Comparison of ENCODE assay signal across 2 cellular contexts in the genomic region with DNA sequence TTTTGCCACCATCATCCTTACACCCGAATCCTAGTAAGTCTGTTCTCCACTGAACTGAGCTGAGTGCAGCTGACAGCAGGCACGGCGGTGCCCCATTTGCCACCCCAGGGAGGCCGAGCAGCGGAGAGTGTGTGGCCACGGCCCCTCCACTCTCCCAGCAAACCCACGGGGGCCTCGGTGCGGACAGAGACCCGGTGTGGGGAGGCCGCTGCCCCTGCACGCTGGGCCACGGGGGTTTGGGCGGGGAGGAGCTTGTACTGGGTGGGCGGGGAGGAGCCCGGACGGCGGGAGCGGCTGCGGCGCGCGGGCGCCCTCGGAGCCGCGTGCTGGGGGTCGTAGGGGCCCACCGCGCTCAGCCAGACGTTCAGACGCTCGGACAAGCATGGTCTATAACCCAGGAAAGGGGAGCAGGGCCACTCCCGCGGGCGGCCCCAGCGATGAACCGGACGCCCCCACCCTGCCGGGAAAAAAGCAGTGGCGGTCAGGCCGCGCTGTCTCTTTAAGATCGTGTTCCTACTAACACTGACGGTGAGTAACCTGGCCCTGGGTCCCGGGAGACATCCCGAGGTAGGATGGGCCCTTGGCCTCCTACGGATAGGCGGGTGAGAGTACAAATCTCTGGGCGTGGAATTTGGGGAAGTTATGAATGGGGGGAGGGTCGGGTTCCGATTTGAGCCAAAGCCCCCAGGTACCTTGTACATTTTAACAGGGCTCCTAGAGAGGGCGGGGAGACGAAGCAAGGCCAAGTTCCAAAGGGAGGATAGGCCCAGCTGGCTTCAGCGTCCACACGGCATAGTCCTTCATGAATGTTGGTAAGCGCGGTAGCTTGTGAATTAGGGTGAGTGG.
TF ChIP-seq lines count a peak whose summit lies in the region.

ITPRIPL1 (plus strand) TSS at position 280 of the 846 bp plus-strand sequence; CDS start at position 803, 523 bp downstream.

TF ChIP-seq in HEK293, 187 proteins besides CTCF, POLR2A, EP300 and RAD21 (continued from another document):
- TF ChIP-seq ZBTB10 (tag by site-specific recombination; IDR thresholded peaks at IDR 0.05) = no peak
- TF ChIP-seq ZBTB7A (tag by site-specific recombination; IDR thresholded peaks at IDR 0.05; ENCODE audit: low read depth) = no peak
- no peak for TF ChIP-seq ZNF571 (tag by site-specific recombination; IDR thresholded peaks at IDR 0.05)
- no peak for TF ChIP-seq KLF16 (tag by site-specific recombination; IDR thresholded peaks at IDR 0.05)
- no peak for TF ChIP-seq RBAK (tag by site-specific recombination; IDR thresholded peaks at IDR 0.05)

TF ChIP-seq in neural cell, 6 proteins besides CTCF, POLR2A, EP300 and RAD21 (continued from another document):
- TF ChIP-seq REST (IDR thresholded peaks at IDR 0.05; ENCODE audit: borderline replicate concordance) = no peak
- no peak for TF ChIP-seq SMC3 (conservative IDR thresholded peaks at IDR 0.05; ENCODE audit: poor library complexity)
